8 cellular contexts compared by ENCODE assay signal in the genomic region with DNA sequence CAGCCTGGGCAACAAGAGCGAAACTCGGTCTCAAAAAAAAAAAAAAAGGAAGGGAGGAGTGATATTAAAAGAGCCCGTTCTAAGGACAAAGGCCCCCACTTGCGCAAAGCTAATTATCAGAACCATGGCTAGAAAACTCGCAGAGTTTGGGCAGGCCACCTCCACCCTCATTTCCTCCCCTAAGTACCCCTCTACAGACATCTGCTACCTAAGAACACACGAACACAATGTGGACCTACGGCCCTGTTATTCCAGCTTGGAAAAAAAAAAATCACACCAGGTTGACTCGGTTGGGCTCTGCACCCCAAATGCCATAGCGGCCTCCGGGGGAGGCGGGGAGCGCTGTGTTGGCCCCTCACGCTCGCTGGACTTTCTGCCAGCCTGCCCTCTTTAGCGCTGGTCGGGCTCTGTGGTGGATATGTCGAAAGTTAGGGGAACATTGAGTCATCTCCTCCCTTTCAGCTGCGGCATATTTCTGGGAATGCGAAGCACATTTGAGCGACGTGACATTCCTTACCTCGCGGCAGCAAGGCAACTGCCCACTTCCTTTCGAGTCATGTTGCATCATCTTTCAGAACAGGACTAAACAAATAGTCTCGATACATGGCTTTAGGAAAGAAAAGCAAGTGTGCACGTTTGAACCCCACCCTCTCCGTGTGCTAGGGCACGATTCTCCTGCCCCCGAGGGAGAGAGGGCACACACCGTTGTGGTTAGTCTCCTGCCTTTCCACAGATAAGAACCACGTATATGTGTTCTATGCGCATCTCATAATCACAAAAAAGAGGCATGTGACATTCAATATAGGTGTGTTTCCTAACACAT.
DNase-seq lines count a peak whose midpoint lies in the region; ATAC-seq, FAIRE-seq and TF ChIP-seq lines count a peak whose summit lies in the region.

No MANE protein-coding gene starts in this region.

- no peak for TF ChIP-seq CTCF in ovary (IDR thresholded peaks at IDR 0.05)

- intact Hi-C loops in ovary (cut with DNase I): loop anchor here in 1 of 4 donors (10.0 kb wide), 1 partner anchor 177 kb away; no protein-coding TSS in a partner anchor

- WGBS in ovary, 3 donors: 81 to 87% (median 82%) methylated on average over 32 of the region's 32 CpGs

- no peak for TF ChIP-seq POLR2A in ovary (IDR thresholded peaks at IDR 0.05)

- CTCF ChIA-PET in HEK293T (lab: Yijun Ruan, JAX): interaction anchor here (1.5 kb wide), 1 partner anchor 9 kb away, joined by 7 read pairs; no protein-coding TSS in a partner anchor

- POLR2A ChIA-PET in HEK293T (lab: Yijun Ruan, JAX): no interaction called here

- ATAC-seq in left lobe of liver: peak; percentile 47
- no peak for ATAC-seq in GM19463 (IDR thresholded peaks at IDR 0.05; ENCODE audit: unreplicated experiment)

- DNase-seq in ACHN: peak; percentile 96
- peak; percentile 86 for DNase-seq in HTR-8/SVneo (ENCODE audit: insufficient read length, low spot score)
- peak; percentile 99 for DNase-seq in amniotic epithelial cell (ENCODE audit: low read depth)
- no peak for DNase-seq in left lobe of liver (ENCODE audit: low spot score)
- DNase-seq in ovary: no peak
- DNase-seq in epidermal melanocyte (ENCODE audit: insufficient read length, low spot score): no peak
- no peak for DNase-seq in HEK293T (ENCODE audit: extremely low spot score)

- no peaks in the 10 kb centered on the region for H3K27me3 ChIP-seq in ovary

- no peaks in the 10 kb centered on the region for H3K9me3 ChIP-seq in ovary

- peak; percentile 97 for FAIRE-seq in HTR-8/SVneo (lab: Jason Lieb, UNC)

- H3K4me3 ChIP-seq in ovary: no peak overlapping the region

- no peak overlapping the region for H3K27ac ChIP-seq in ovary

- peaks cover 6% of the 10 kb centered on the region for H3K4me1 ChIP-seq in ovary (ENCODE audit: insufficient read depth)

- no peaks in the 10 kb centered on the region for H3K36me3 ChIP-seq in ovary

- no peak for TF ChIP-seq EP300 in ovary (IDR thresholded peaks at IDR 0.05)

- in situ Hi-C loops in ACHN (cut with HindIII; ENCODE audit: low pct_ligation_motif_present, low pct_unique_long_range_greater_than_20kb, low sequenced_read_pairs): no loop called here

TF ChIP-seq in HEK293T, 16 proteins besides CTCF, POLR2A, EP300 and RAD21:
- TF ChIP-seq ZNF384 (IDR thresholded peaks at IDR 0.05) (no peak), BHLHE40 (IDR thresholded peaks at IDR 0.05; ENCODE audit: borderline replicate concordance) (no peak), CTBP1 (IDR thresholded peaks at IDR 0.05; ENCODE audit: borderline replicate concordance) (no peak), FOXA1 (IDR thresholded peaks at IDR 0.05) (no peak), SUZ12 (IDR thresholded peaks at IDR 0.05) (no peak), NFRKB (IDR thresholded peaks at IDR 0.05) (no peak), L3MBTL2 (conservative IDR thresholded peaks at IDR 0.05) (no peak), FOXK2 (IDR thresholded peaks at IDR 0.05) (no peak), SP1 (IDR thresholded peaks at IDR 0.05) (no peak), PKNOX1 (IDR thresholded peaks at IDR 0.05) (no peak)

Comparison
In these comparisons a context has a peak if more than half of its experiments do, and no peak if none do; other contexts are left out.
1. DNase-seq: peak in ACHN (single experiment), HTR-8/SVneo (single experiment) and amniotic epithelial cell (single experiment); none in left lobe of liver (single experiment), ovary (0 of 5), epidermal melanocyte (single experiment) and HEK293T (single experiment).